1 cellular context compared by ENCODE assay signal in genomic region chr10:28710227-28710889, GRCh38.
TF ChIP-seq lines count a peak whose summit lies in the region.

No MANE protein-coding gene starts in this region.

TF ChIP-seq in HepG2, 621 proteins besides CTCF, POLR2A, EP300 and RAD21 (continued from another document):
- no peak for TF ChIP-seq MLXIP (CRISPR knock-in tag; IDR thresholded peaks at IDR 0.05; ENCODE audit: borderline replicate concordance)
- no peak for TF ChIP-seq MATR3 (CRISPR knock-in tag; IDR thresholded peaks at IDR 0.05)
- no peak for TF ChIP-seq PCBP2 (optimal IDR thresholded peaks at IDR 0.05; ENCODE audit: low read depth, low read length, poor library complexity, severe bottlenecking)
- TF ChIP-seq ZBTB3 (CRISPR knock-in tag; IDR thresholded peaks at IDR 0.05; ENCODE audit: borderline replicate concordance, low read depth), result no peak
- no peak for TF ChIP-seq ZFX (CRISPR knock-in tag; IDR thresholded peaks at IDR 0.05; ENCODE audit: low read depth)
